9 cellular contexts compared by ENCODE assay signal in genomic region chr22:29994941-29995340, GRCh38.
A peak's percentile ranks its signal among the peaks of the same experiment; 100 is the strongest.
DNase-seq lines count a peak whose midpoint lies in the region; ATAC-seq and TF ChIP-seq lines count a peak whose summit lies in the region.
"Had no signal": no experiment of that assay in that cellular context is flagged by ENCODE, and none has a peak within 500 bp of the region (broad histone marks: within the 10 kb centered on the region; RNA-seq: fewer than 3 reads in every experiment).

No MANE protein-coding gene starts in this region.

- H3K4me3 ChIP-seq in breast epithelium (no peak overlapping the region), left lung (no peak overlapping the region)

- peaks cover 26% of the 10 kb centered on the region for H3K36me3 Mint-ChIP-seq in MCF 10A (ENCODE audit: insufficient read depth, unreplicated experiment)

- no peak for TF ChIP-seq CTCF in MCF 10A (IDR thresholded peaks at IDR 0.05; ENCODE audit: unreplicated experiment)
- no peak for TF ChIP-seq CTCF in breast epithelium (IDR thresholded peaks at IDR 0.05)
- no peak for TF ChIP-seq CTCF in left lung (IDR thresholded peaks at IDR 0.05)

- TF ChIP-seq POLR2A in breast epithelium (IDR thresholded peaks at IDR 0.05), result no peak

- no TSS peak for BruUV-seq in MCF 10A (replicated peaks; lab: Mats Ljungman, UMichigan)

- DNase-seq in MCF 10A (ENCODE audit: unreplicated experiment), result no peak
- no peak for DNase-seq in breast epithelium (ENCODE audit: low spot score in 2 of 2)
- DNase-seq in astrocyte of the hippocampus (ENCODE audit: low read depth, low spot score), result peak; percentile 37
- DNase-seq in left lung, result no peak
- DNase-seq in HuH-7.5 (ENCODE audit: low spot score), result no peak
- DNase-seq in hepatic stellate cell (ENCODE audit: low spot score), result no peak
- DNase-seq: COR-L47 had no signal

- peaks cover 31% of the 10 kb centered on the region for H3K4me1 Mint-ChIP-seq in MCF 10A (ENCODE audit: insufficient read depth, unreplicated experiment)

- CTCF ChIA-PET in MCF 10A (lab: Yijun Ruan, JAX), result interaction anchor here (0.6 to 3.3 kb wide), 4 partner anchors 11 to 369 kb away, joined by 3 to 34 read pairs (median 4); no protein-coding TSS in a partner anchor

- H3K4me1 ChIP-seq in breast epithelium, result peaks cover 0 to 5% of the 10 kb centered on the region in 2 donors
- H3K4me1 ChIP-seq in left lung, result peaks cover 7 to 17% of the 10 kb centered on the region in 2 donors

- POLR2A ChIA-PET in MCF 10A (lab: Yijun Ruan, JAX), result interaction anchor here (1.1 to 2.0 kb wide), 6 partner anchors 10 to 359 kb away, joined by 3 to 7 read pairs (median 6); partner anchors contain the start of genes ASCC2 and MTMR3

- H3K4me3 Mint-ChIP-seq in MCF 10A (ENCODE audit: unreplicated experiment), result peak overlapping the region; percentile 7

- H3K27ac Mint-ChIP-seq in MCF 10A (ENCODE audit: low read depth, unreplicated experiment), result peak overlapping the region; percentile 86

- H3K27me3 Mint-ChIP-seq in MCF 10A (ENCODE audit: insufficient read depth, unreplicated experiment), result no peaks in the 10 kb centered on the region

- H3K27me3 ChIP-seq in breast epithelium (no peaks in the 10 kb centered on the region), left lung (no peaks in the 10 kb centered on the region)

- intact Hi-C loops in MCF 10A (cut with micrococcal nuclease), result loop anchor here (1.0 kb wide), 3 partner anchors 112 to 174 kb away; partner anchors contain the start of genes ASCC2 and MTMR3
- intact Hi-C loops in breast epithelium (cut with DNase I; ENCODE audit: low total_unique reads), result no loop called here
- intact Hi-C loops in left lung (cut with DNase I), result no loop called here

- no peaks in the 10 kb centered on the region for H3K9me3 Mint-ChIP-seq in MCF 10A (ENCODE audit: unreplicated experiment)

- H3K27ac ChIP-seq in breast epithelium, result peak overlapping the region in 1 of 2 donors; percentile 40
- H3K27ac ChIP-seq in left lung, result peak overlapping the region in 1 of 2 donors; percentile 49

- peak; percentile 50 for ATAC-seq in left lung
- ATAC-seq in HG03039 (IDR thresholded peaks at IDR 0.05; ENCODE audit: unreplicated experiment), result no peak
- no peak for ATAC-seq in HG03469 (IDR thresholded peaks at IDR 0.05; ENCODE audit: unreplicated experiment)

- H3K36me3 ChIP-seq in breast epithelium (no peaks in the 10 kb centered on the region), left lung (peaks cover 0 to 51% of the 10 kb centered on the region in 2 donors)

- no peaks in the 10 kb centered on the region for H3K9me3 ChIP-seq in breast epithelium
- H3K9me3 ChIP-seq in left lung, result no peaks in the 10 kb centered on the region
